In genomic region chr10:3874988-3875841, GRCh38 we compare ENCODE assay signal across 9 cellular contexts.
DNase-seq lines count a peak whose midpoint lies in the region; ATAC-seq and TF ChIP-seq lines count a peak whose summit lies in the region.
"Had no signal": no experiment of that assay in that cellular context is flagged by ENCODE, and none has a peak within 500 bp of the region (broad histone marks: within the 10 kb centered on the region; RNA-seq: fewer than 3 reads in every experiment).

No MANE protein-coding gene starts in this region.

- H3K4me3 ChIP-seq in sigmoid colon, result no peak overlapping the region
- H3K4me3 ChIP-seq: body of pancreas had no signal

- peaks cover 0 to 17% (median 10%) of the 10 kb centered on the region in 4 donors for H3K4me1 ChIP-seq in sigmoid colon

- no peaks in the 10 kb centered on the region for H3K36me3 ChIP-seq in sigmoid colon

- no peaks in the 10 kb centered on the region for H3K9me3 ChIP-seq in sigmoid colon
- H3K9me3 ChIP-seq: body of pancreas had no signal

- H3K27me3 ChIP-seq in sigmoid colon, result no peaks in the 10 kb centered on the region
- H3K27me3 ChIP-seq: body of pancreas had no signal

- H3K27ac ChIP-seq in sigmoid colon, result peak overlapping the region in 3 of 4 donors; percentile 48 to 64 (median 61)

- TF ChIP-seq EP300 in sigmoid colon (IDR thresholded peaks at IDR 0.05), result peak in 2 of 4 donors; percentile 21 to 41

- DNase-seq in DMS53 (lab: John Stamatoyannopoulos, UW) (peak; percentile 84), sigmoid colon (no peak), ureter (ENCODE audit: low spot score) (no peak), C1 segment of cervical spinal cord (lab: John Stamatoyannopoulos, UW) (no peak), NCI-H524 treated with DMSO at 0.1 percent for 48 hours (lab: John Stamatoyannopoulos, UW) (no peak)
- DNase-seq in activated effector memory CD4-positive, alpha-beta T cell treated with anti-CD3 and anti-CD28 coated beads, Interleukin-2, amount 50 U/mL, for 16 hours, result peak; percentile 67

- TF ChIP-seq POLR2A in sigmoid colon (IDR thresholded peaks at IDR 0.05), result no peak

- ATAC-seq in GM19328 (IDR thresholded peaks at IDR 0.05; ENCODE audit: unreplicated experiment) (peak; percentile 59), HG03196 (IDR thresholded peaks at IDR 0.05; ENCODE audit: unreplicated experiment) (peak; percentile 65)
- ATAC-seq: body of pancreas had no signal

- no peak for TF ChIP-seq CTCF in sigmoid colon (IDR thresholded peaks at IDR 0.05)

- 32 to 38% methylated on average over 6 of the region's 6 CpGs for WGBS in sigmoid colon, 2 donors

- intact Hi-C loops in sigmoid colon (cut with DNase I), result no loop called here

Comparison
In these comparisons a context has a peak if more than half of its experiments do, and no peak if none do; other contexts are left out.
1. DNase-seq: peak in DMS53 (single experiment) and activated effector memory CD4-positive, alpha-beta T cell treated with anti-CD3 and anti-CD28 coated beads, Interleukin-2, amount 50 U/mL, for 16 hours (single experiment); none in sigmoid colon (single experiment), ureter (single experiment), C1 segment of cervical spinal cord (0 of 14) and NCI-H524 treated with DMSO at 0.1 percent for 48 hours (single experiment).